In the genomic region with DNA sequence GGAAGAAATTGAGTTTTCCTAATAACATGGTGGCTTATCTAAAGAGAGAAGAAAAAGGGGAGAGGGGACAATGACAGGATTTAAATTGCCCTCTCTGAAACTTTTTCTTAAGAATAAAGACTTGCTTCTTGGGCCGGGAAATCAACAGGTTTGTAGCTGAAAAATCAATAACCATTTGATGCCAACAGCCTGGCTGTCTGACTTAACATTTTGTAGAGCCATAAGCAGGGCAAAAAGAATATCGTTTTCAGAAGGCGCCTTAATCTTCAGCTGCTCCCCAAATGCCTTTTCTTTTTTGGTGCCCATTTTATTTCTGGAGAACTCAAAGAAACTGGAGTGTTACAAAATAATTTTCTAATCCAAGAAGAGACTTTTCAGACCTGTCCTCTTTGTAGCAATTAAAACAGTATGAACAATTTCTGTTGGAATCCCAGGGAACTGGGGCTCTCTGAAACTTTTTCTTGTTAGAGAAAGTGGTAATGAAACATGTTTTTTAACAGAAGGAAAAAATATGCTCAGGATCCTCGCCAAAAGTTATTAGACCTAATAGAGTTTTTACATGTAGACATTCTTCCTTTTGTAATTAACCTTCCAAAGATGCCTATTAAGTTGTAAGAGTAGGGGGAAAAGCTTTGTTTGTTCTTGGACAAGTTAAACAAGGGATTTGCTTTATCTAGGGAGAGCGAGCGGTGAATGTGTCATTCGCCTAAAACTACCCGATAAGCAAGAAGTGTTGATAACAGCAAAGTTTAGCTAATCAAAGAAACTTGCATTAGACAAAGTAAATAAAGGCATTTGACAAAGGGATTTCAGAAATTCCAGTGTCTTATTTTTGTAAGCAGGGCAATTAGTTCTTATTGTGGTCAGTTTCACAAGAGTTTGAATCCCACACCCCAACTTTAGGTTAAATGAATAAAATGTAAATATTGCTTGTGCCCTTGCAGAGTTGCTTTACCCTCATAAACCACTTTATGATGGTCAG, we compare ENCODE assay signal across 10 cellular contexts. TPM values are rescaled to one million over a fixed set of nuclear protein-coding genes. Genes with fewer than 3 reads are reported as not detected.
DNase-seq lines count a peak whose midpoint lies in the region; TF ChIP-seq lines count a peak whose summit lies in the region.
"Had no signal": no experiment of that assay in that cellular context is flagged by ENCODE, and none has a peak within 500 bp of the region (broad histone marks: within the 10 kb centered on the region; RNA-seq: fewer than 3 reads in every experiment).

No MANE protein-coding gene starts in this region.

- no peak overlapping the region for H2BK12ac ChIP-seq in trophoblast cell (ENCODE audit: low read length)

- no peak overlapping the region for H3K4ac ChIP-seq in trophoblast cell (ENCODE audit: low read depth, low read length)

- peaks cover 20% of the 10 kb centered on the region for H3K4me1 Mint-ChIP-seq in Caco-2 (ENCODE audit: low read depth, unreplicated experiment)

- no peak overlapping the region for H3K9ac ChIP-seq in trophoblast cell (ENCODE audit: low read length)

- H3K27me3 ChIP-seq in Caco-2 (replicated peaks; ENCODE audit: control insufficient read depth, insufficient read depth, low read length) (no peaks in the 10 kb centered on the region; the same call in 1 of the 2 replicates), adrenal gland (no peaks in the 10 kb centered on the region), trophoblast cell (ENCODE audit: insufficient read depth, low read length) (no peaks in the 10 kb centered on the region)

- H3K18ac ChIP-seq in trophoblast cell (ENCODE audit: low read length): no peak overlapping the region

- no peak for TF ChIP-seq POLR2A in adrenal gland (IDR thresholded peaks at IDR 0.05)

- peak overlapping the region; percentile 59 for H3K4me3 ChIP-seq in Caco-2 (ENCODE audit: low read depth, low read length)
- H3K4me3 ChIP-seq in adrenal gland: peak overlapping the region in 1 of 4 donors; percentile 71
- no peak overlapping the region for H3K4me3 ChIP-seq in trophoblast cell (ENCODE audit: low read depth, low read length)

- no peak overlapping the region for H2AFZ ChIP-seq in trophoblast cell (ENCODE audit: insufficient read depth, low read length, poor library complexity)

- H3K9me3 ChIP-seq in Caco-2 (no peaks in the 10 kb centered on the region), adrenal gland (replicated peaks in 1 of 3) (no peaks in the 10 kb centered on the region), trophoblast cell (ENCODE audit: insufficient read depth, low read depth, low read length) (no peaks in the 10 kb centered on the region)

- H4K8ac ChIP-seq in trophoblast cell (ENCODE audit: low read depth, low read length): no peak overlapping the region

- no peak overlapping the region for H3K23ac ChIP-seq in trophoblast cell (ENCODE audit: low read length)

- intact Hi-C loops in Caco-2 (cut with micrococcal nuclease; ENCODE audit: unreplicated experiment) (loop anchor here (1.0 to 10.0 kb wide), 5 partner anchors 20 to 285 kb away; no protein-coding TSS in a partner anchor), adrenal gland (cut with DNase I) (loop anchor here in 1 of 2 donors (5.0 kb wide), 1 partner anchor 162 kb away; no protein-coding TSS in a partner anchor)

- BruUV-seq in Caco-2 (replicated peaks; lab: Mats Ljungman, UMichigan): no TSS peak

- H3K79me1 ChIP-seq in trophoblast cell (ENCODE audit: low read length): peaks cover 27% of the 10 kb centered on the region

- DNase-seq in Caco-2: peak; percentile 63 to 74
- no peak for DNase-seq in adrenal gland
- DNase-seq in glomerular endothelial cell (ENCODE audit: extremely low read depth, low read depth, low spot score): peak; percentile 52
- no peak for DNase-seq in trophoblast cell
- DNase-seq in epidermal melanocyte (ENCODE audit: insufficient read length, low spot score): no peak
- DNase-seq in AG20443 (ENCODE audit: low spot score): no peak
- DNase-seq in kidney tubule cell (ENCODE audit: low spot score): no peak
- DNase-seq in NOMO-1 treated with DMSO at 0.1 percent for 48 hours (lab: John Stamatoyannopoulos, UW; ENCODE audit: unreplicated experiment): no peak
- DNase-seq: anterior cingulate cortex, NCI-H345 had no signal

- no peak for TF ChIP-seq CTCF in Caco-2 (IDR thresholded peaks at IDR 0.05; ENCODE audit: insufficient read depth in 1 of 2, low read depth in 1 of 2, low read length in 1 of 2, severe bottlenecking in 1 of 2, unreplicated experiment in 1 of 2)
- TF ChIP-seq CTCF in adrenal gland (IDR thresholded peaks at IDR 0.05): no peak

- peaks cover 7% of the 10 kb centered on the region for H3K79me2 ChIP-seq in trophoblast cell (ENCODE audit: control insufficient read depth, insufficient read depth, low read length, poor library complexity)

- CTCF ChIA-PET in Caco-2 (lab: Charles Lee): no interaction called here

- H3K9me3 Mint-ChIP-seq in Caco-2 (ENCODE audit: unreplicated experiment): no peaks in the 10 kb centered on the region

- H2BK5ac ChIP-seq in trophoblast cell (ENCODE audit: low read depth, low read length, poor library complexity): peak overlapping the region; percentile 74

- no peak overlapping the region for H3K14ac ChIP-seq in trophoblast cell (ENCODE audit: low read length)

- H4K91ac ChIP-seq in trophoblast cell (ENCODE audit: low read depth, low read length): no peak overlapping the region

- peaks cover 57% of the 10 kb centered on the region for H3K4me1 ChIP-seq in Caco-2
- peaks cover 0 to 6% of the 10 kb centered on the region in 2 donors for H3K4me1 ChIP-seq in adrenal gland (replicated peaks in 1 of 2)
- H3K4me1 ChIP-seq in trophoblast cell (ENCODE audit: control insufficient read depth in 1 of 2, insufficient read depth in 2 of 2, low read length in 2 of 2): peaks cover 7 to 10% of the 10 kb centered on the region in 2 experiments

- peak overlapping the region; percentile 48 for H3K4me2 ChIP-seq in trophoblast cell (ENCODE audit: low read length)

- H2BK120ac ChIP-seq in trophoblast cell (ENCODE audit: insufficient read depth, low read length, poor library complexity): peak overlapping the region; percentile 84

- H3K27ac ChIP-seq in adrenal gland (peak overlapping the region in 4 of 5 donors; percentile 1 to 92 (median 80)), trophoblast cell (ENCODE audit: low read depth, low read length) (peak overlapping the region; percentile 64)

- no peaks in the 10 kb centered on the region for H3K36me3 Mint-ChIP-seq in Caco-2 (ENCODE audit: insufficient read depth, unreplicated experiment)

- H3K27me3 Mint-ChIP-seq in Caco-2 (ENCODE audit: insufficient read depth, unreplicated experiment): no peaks in the 10 kb centered on the region

- H3K36me3 ChIP-seq in Caco-2 (ENCODE audit: control insufficient read depth, insufficient read depth, low read length) (no peaks in the 10 kb centered on the region), adrenal gland (replicated peaks in 1 of 2) (no peaks in the 10 kb centered on the region), trophoblast cell (ENCODE audit: control insufficient read depth in 1 of 2, insufficient read depth in 2 of 2, low read length in 2 of 2) (no peaks in the 10 kb centered on the region)

- 33 to 46% (median 36%) methylated on average over 8 of the region's 8 CpGs for WGBS in adrenal gland, 4 donors
- WGBS in trophoblast cell (ENCODE audit: extremely low coverage, insufficient coverage, insufficient read length): no CpG with 5 or more reads among the region's 8 CpGs

- H2AK5ac ChIP-seq in trophoblast cell (ENCODE audit: low read length): no peak overlapping the region

- no peak overlapping the region for H3K27ac Mint-ChIP-seq in Caco-2 (ENCODE audit: unreplicated experiment)

- H3K4me3 Mint-ChIP-seq in Caco-2 (ENCODE audit: unreplicated experiment): peak overlapping the region; percentile 83

- POLR2A ChIA-PET in Caco-2 (lab: Charles Lee): interaction anchor here (0.9 kb wide), 1 partner anchor 24 kb away, joined by 4 read pairs; no protein-coding TSS in a partner anchor

- no peak overlapping the region for H4K12ac ChIP-seq in trophoblast cell (ENCODE audit: low read depth, low read length)

RNA-seq across cellular contexts. Expression of a gene that starts 2.2 kb away (rescaled TPM):
- total RNA-seq in Caco-2 (2022): 2.5 and 3.8 TPM in 2 replicates
- 10 to 100 TPM in 5 of 8 donors, 1 to 10 TPM in 3; 4.3 to 23.3 (median 11.0) TPM for total RNA-seq in adrenal gland
- 1 to 10 TPM; 1.7 to 8.1 (median 7.7) TPM for polyA plus RNA-seq in adrenal gland
- 17.6 and 28.7 TPM in 2 replicates for total RNA-seq in glomerular endothelial cell
- 7.2 and 7.4 TPM in 2 replicates for polyA plus RNA-seq in trophoblast cell (2013)

Comparison
In these comparisons a context has a peak if more than half of its experiments do, and no peak if none do; other contexts are left out.
1. DNase-seq: peak in Caco-2 (2 of 2) and glomerular endothelial cell (single experiment); none in adrenal gland (0 of 7), trophoblast cell (0 of 2), epidermal melanocyte (single experiment), AG20443 (single experiment), kidney tubule cell (single experiment) and NOMO-1 treated with DMSO at 0.1 percent for 48 hours (single experiment).